8 cellular contexts compared by ENCODE assay signal in the genomic region with DNA sequence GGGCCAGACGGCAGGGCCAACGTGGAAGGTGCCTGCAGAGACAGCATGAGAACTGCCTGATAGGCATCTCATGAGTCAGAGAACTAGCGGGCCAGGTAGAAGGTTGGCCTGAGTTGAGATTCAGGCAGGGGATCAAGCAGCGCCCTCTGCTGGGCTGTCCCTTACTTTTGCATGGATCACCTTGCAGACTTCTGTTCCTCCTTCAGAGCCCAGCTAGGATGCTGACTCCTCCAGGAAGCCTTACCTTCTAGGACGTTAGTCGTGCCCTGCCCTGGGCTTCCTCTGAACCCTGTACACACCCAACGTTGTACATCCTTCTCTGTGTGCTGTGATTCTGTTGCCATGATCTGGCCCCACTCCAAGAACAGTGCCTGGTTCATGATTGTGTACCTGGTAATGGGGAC.
DNase-seq lines count a peak whose midpoint lies in the region; ATAC-seq, FAIRE-seq and TF ChIP-seq lines count a peak whose summit lies in the region.

No MANE protein-coding gene starts in this region.

- dilution Hi-C loops in endothelial cell of umbilical vein (cut with MboI; ENCODE audit: extremely low pct_ligation_motif_present, low sequenced_read_pairs) = no loop called here

- ATAC-seq in HG02973 (IDR thresholded peaks at IDR 0.05; ENCODE audit: unreplicated experiment) (no peak), GM18511 (IDR thresholded peaks at IDR 0.05; ENCODE audit: unreplicated experiment) (no peak)

- no peaks in the 10 kb centered on the region for H3K36me3 Mint-ChIP-seq in progenitor cell of endocrine pancreas (ENCODE audit: insufficient read depth)

- DNase-seq in activated effector memory CD4-positive, alpha-beta T cell treated with anti-CD3 and anti-CD28 coated beads, Interleukin-2, amount 50 U/mL, for 16 hours = peak; percentile 62
- DNase-seq in activated effector memory CD4-positive, alpha-beta T cell treated with Interleukin-2 at 50 U/mL for 16 hours = no peak
- DNase-seq in NCI-H748 (lab: John Stamatoyannopoulos, UW; ENCODE audit: unreplicated experiment) = peak; percentile 71
- peak; percentile 34 for DNase-seq in endothelial cell of umbilical vein (ENCODE audit: low read depth, low spot score)
- DNase-seq in progenitor cell of endocrine pancreas (ENCODE audit: low spot score, unreplicated experiment) = peak; percentile 40
- DNase-seq in SKM-1 treated with dmso at 0.1 percent for 144 hours (lab: John Stamatoyannopoulos, UW; ENCODE audit: unreplicated experiment) = no peak

- H3K9me3 Mint-ChIP-seq in progenitor cell of endocrine pancreas (ENCODE audit: low read depth) = no peaks in the 10 kb centered on the region

- H3K79me2 ChIP-seq in endothelial cell of umbilical vein (ENCODE audit: control insufficient read depth, insufficient read depth, low read length) = no peaks in the 10 kb centered on the region

- H3K27me3 Mint-ChIP-seq in progenitor cell of endocrine pancreas = peaks cover 29% of the 10 kb centered on the region

- no peak overlapping the region for H3K4me3 Mint-ChIP-seq in progenitor cell of endocrine pancreas (ENCODE audit: low read depth)

- H3K4me1 ChIP-seq in endothelial cell of umbilical vein (ENCODE audit: control insufficient read depth, extremely low read depth, insufficient read depth, low read length) = no peaks in the 10 kb centered on the region

- no TSS peak for BruUV-seq in endothelial cell of umbilical vein (replicated peaks; lab: Mats Ljungman, UMichigan)

- no peaks in the 10 kb centered on the region for H3K36me3 ChIP-seq in endothelial cell of umbilical vein (ENCODE audit: control insufficient read depth in 2 of 2, extremely low read depth in 1 of 2, insufficient read depth in 2 of 2, low read length in 2 of 2)

- no peak overlapping the region for H3K27ac ChIP-seq in endothelial cell of umbilical vein (ENCODE audit: insufficient read depth, low read depth, low read length)

- CTCF ChIA-PET in endothelial cell of umbilical vein (lab: Charles Lee) = interaction anchor here (0.6 to 1.8 kb wide), 7 partner anchors 10 to 497 kb away, joined by 3 to 7 read pairs (median 3); no protein-coding TSS in a partner anchor

- FAIRE-seq in endothelial cell of umbilical vein (lab: Jason Lieb, UNC) = no peak

- no peaks in the 10 kb centered on the region for H3K9me1 ChIP-seq in endothelial cell of umbilical vein (replicated peaks; ENCODE audit: control insufficient read depth, extremely low read depth, insufficient read depth, low read length)

- no peak overlapping the region for H3K4me2 ChIP-seq in endothelial cell of umbilical vein (ENCODE audit: insufficient read depth, low read length)

- H3K27me3 ChIP-seq in endothelial cell of umbilical vein (ENCODE audit: control insufficient read depth in 2 of 2, insufficient read depth in 2 of 2, low read length in 2 of 2) = no peaks in the 10 kb centered on the region

- intact Hi-C loops in endothelial cell of umbilical vein (cut with micrococcal nuclease) = loop anchor here (1.0 to 10.0 kb wide), 4 partner anchors 108 to 745 kb away; no protein-coding TSS in a partner anchor

- no peak overlapping the region for H2AFZ ChIP-seq in endothelial cell of umbilical vein (ENCODE audit: low read depth, low read length)

- no peak for TF ChIP-seq POLR2A in endothelial cell of umbilical vein (IDR thresholded peaks at IDR 0.05; ENCODE audit: low read depth, low read length)

- no peak overlapping the region for H3K9ac ChIP-seq in endothelial cell of umbilical vein (replicated peaks; ENCODE audit: extremely low read depth, insufficient read depth, low read length)

- no peak overlapping the region for H3K27ac Mint-ChIP-seq in progenitor cell of endocrine pancreas

- H3K9me3 ChIP-seq in endothelial cell of umbilical vein (replicated peaks; ENCODE audit: control insufficient read depth, insufficient read depth, low read length) = no peaks in the 10 kb centered on the region

- no peaks in the 10 kb centered on the region for H4K20me1 ChIP-seq in endothelial cell of umbilical vein (replicated peaks; ENCODE audit: control insufficient read depth, extremely low read depth, insufficient read depth, low read length)

- peaks cover 9% of the 10 kb centered on the region for H3K4me1 Mint-ChIP-seq in progenitor cell of endocrine pancreas (ENCODE audit: low read depth)

- no peak overlapping the region for H3K4me3 ChIP-seq in endothelial cell of umbilical vein (replicated peaks in 1 of 3; ENCODE audit: insufficient read depth in 1 of 3, low read depth in 1 of 3, low read length in 3 of 3)

- TF ChIP-seq CTCF in endothelial cell of umbilical vein (IDR thresholded peaks at IDR 0.05; ENCODE audit: extremely low read depth in 1 of 2, insufficient read depth in 1 of 2, low read depth in 1 of 2, low read length in 2 of 2) (peak; percentile 48 to 62), progenitor cell of endocrine pancreas (IDR thresholded peaks at IDR 0.05; ENCODE audit: unreplicated experiment) (peak; percentile 58)

- POLR2A ChIA-PET in endothelial cell of umbilical vein (lab: Charles Lee) = no interaction called here

TF ChIP-seq in endothelial cell of umbilical vein, 7 proteins besides CTCF, POLR2A, EP300 and RAD21:
- no peak for TF ChIP-seq POLR2AphosphoS5 (IDR thresholded peaks at IDR 0.05; ENCODE audit: insufficient read depth, low read depth, low read length)
- no peak for TF ChIP-seq EZH2 (IDR thresholded peaks at IDR 0.05; ENCODE audit: borderline replicate concordance, low read depth, low read length, severe bottlenecking)
- no peak for TF ChIP-seq GATA2 (IDR thresholded peaks at IDR 0.05; ENCODE audit: insufficient read depth, insufficient read length, low read depth, low read length)
- TF ChIP-seq JUN (IDR thresholded peaks at IDR 0.05; ENCODE audit: borderline replicate concordance, insufficient read depth, insufficient read length, low read depth) = no peak
- no peak for TF ChIP-seq MYC (IDR thresholded peaks at IDR 0.05; ENCODE audit: low read depth, low read length)
- TF ChIP-seq MAX (IDR thresholded peaks at IDR 0.05; ENCODE audit: insufficient read depth, insufficient read length) = no peak
- no peak for TF ChIP-seq FOS (IDR thresholded peaks at IDR 0.05; ENCODE audit: borderline replicate concordance, insufficient read depth, low read length)

Comparison
In these comparisons a context has a peak if more than half of its experiments do, and no peak if none do; other contexts are left out.
1. DNase-seq: peak in activated effector memory CD4-positive, alpha-beta T cell treated with anti-CD3 and anti-CD28 coated beads, Interleukin-2, amount 50 U/mL, for 16 hours (single experiment), NCI-H748 (single experiment), endothelial cell of umbilical vein (single experiment) and progenitor cell of endocrine pancreas (single experiment); none in activated effector memory CD4-positive, alpha-beta T cell treated with Interleukin-2 at 50 U/mL for 16 hours (single experiment) and SKM-1 treated with dmso at 0.1 percent for 144 hours (single experiment).